8 cellular contexts compared by ENCODE assay signal in the genomic region with DNA sequence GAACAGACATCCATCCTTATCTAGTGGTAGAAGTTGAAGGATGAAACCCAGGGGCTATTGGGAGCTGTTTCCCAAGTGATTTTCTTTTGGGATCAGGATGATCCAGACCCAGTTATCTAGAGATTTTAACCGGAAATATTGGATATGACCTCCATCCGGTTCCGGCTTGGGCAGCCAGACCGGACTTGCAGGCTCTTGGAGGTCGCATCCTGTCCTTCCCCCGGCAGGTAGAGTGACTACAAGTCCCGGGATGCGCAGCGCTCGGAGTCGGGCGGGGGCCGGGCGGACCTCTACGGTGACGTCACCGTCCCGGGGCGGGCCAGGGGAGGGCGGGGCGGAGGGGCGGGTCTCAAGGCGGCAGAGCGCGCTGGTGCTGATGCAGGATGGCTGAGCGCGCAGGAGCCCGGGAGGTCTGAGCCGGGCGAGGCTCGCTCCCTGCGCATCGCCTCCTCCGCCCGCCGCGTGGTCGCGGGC. TPM values are rescaled to one million over a fixed set of nuclear protein-coding genes. Genes with fewer than 3 reads are reported as not detected.
A peak's percentile ranks its signal among the peaks of the same experiment; 100 is the strongest.
DNase-seq lines count a peak whose midpoint lies in the region; ATAC-seq and TF ChIP-seq lines count a peak whose summit lies in the region.

A gene (plus strand): TSS at position 360 of the 474 bp plus-strand sequence. CDS start 391 bp downstream, outside the sequence.

- DNase-seq in AG04449 (ENCODE audit: low read depth, low spot score) (no peak), NCI-H460 (ENCODE audit: extremely low read depth, low read depth) (peak; percentile 71), lung (ENCODE audit: low spot score) (peak; percentile 79)
- DNase-seq in activated CD8-positive, alpha-beta memory T cell treated with anti-CD3 and anti-CD28 coated beads for 1 hour (ENCODE audit: extremely low read depth in 1 of 2, low read depth in 1 of 2): peak; percentile 64 to 82
- DNase-seq in effector CD4-positive, alpha-beta T cell: peak; percentile 79
- DNase-seq in stimulated activated CD8-positive, alpha-beta memory T cell treated with anti-CD3 and anti-CD28 coated beads, Interleukin-12 subunit alpha, Interleukin-12 subunit beta, amount 100 ng/mL, for 1 hour (ENCODE audit: low read depth): peak; percentile 81

- H3K27ac ChIP-seq in lung (ENCODE audit: low read depth in 1 of 2, low read length in 1 of 2): no peak within 1 kb of the TSS

- POLR2A ChIA-PET in AG04449 (lab: Yijun Ruan, JAX): interaction anchor here (0.6 kb wide), 1 partner anchor 900 kb away, joined by 3 read pairs; no protein-coding TSS in a partner anchor

- H3K4me3 ChIP-seq in AG04449 (ENCODE audit: low read depth, low read length) (peak within 1 kb of the TSS; percentile 43), lung (no peak within 1 kb of the TSS)

- ATAC-seq in GM19023 (IDR thresholded peaks at IDR 0.05; ENCODE audit: unreplicated experiment) (peak; percentile 93), HG03196 (IDR thresholded peaks at IDR 0.05; ENCODE audit: unreplicated experiment) (peak; percentile 96), lung (ENCODE audit: insufficient read depth, low FRiP score) (peak; percentile 76)

- H3K27me3 ChIP-seq in lung (ENCODE audit: control insufficient read depth, insufficient read depth): peaks cover 5% of the 10 kb centered on the region

- peaks cover 0 to 3% of the 10 kb centered on the region in 2 donors for H3K9me3 ChIP-seq in lung (ENCODE audit: control insufficient read depth in 2 of 2, insufficient read depth in 1 of 2, low read length in 1 of 2)

- WGBS in lung, 2 donors: 0 to 1% methylated on average over 25 to 39 of the region's 39 CpGs

- TF ChIP-seq CTCF in AG04449 (IDR thresholded peaks at IDR 0.05; ENCODE audit: insufficient read depth, low read length, missing control alignments) (no peak), lung (IDR thresholded peaks at IDR 0.05; ENCODE audit: control extremely low read depth, extremely low read depth) (no peak)

- H3K4me1 ChIP-seq in lung (ENCODE audit: control insufficient read depth in 2 of 2, insufficient read depth in 2 of 2, low read length in 2 of 2): peaks cover 8 to 10% of the 10 kb centered on the region in 2 donors

- CTCF ChIA-PET in AG04449 (lab: Yijun Ruan, JAX): no interaction called here

- no peaks in the 10 kb centered on the region for H3K36me3 ChIP-seq in lung (ENCODE audit: control insufficient read depth in 2 of 2, insufficient read depth in 2 of 2, low read length in 2 of 2)

RNA-seq across cellular contexts. Expression of the gene that starts here (rescaled TPM):
- total RNA-seq in NCI-H460 (2014; rRNA removed; shearing (Covaris generic)): 0.46 and 0.64 TPM in 2 replicates
- 0.43 and 1.9 TPM in 2 replicates for polyA plus RNA-seq in NCI-H460 (2014; cell fraction: nucleus; rRNA removed)
- total RNA-seq in lung: 1 to 10 TPM in 1 of 2 donors, under 1 TPM in 1; 0.77 to 1.4 TPM
- under 1 TPM; 0.22 TPM for polyA plus RNA-seq in lung
